Comparison of ENCODE assay signal across 8 cellular contexts in genomic region chr22:29580200-29580810, GRCh38. TPM values are rescaled to one million over a fixed set of nuclear protein-coding genes. Genes with fewer than 3 reads are reported as not detected.
DNase-seq lines count a peak whose midpoint lies in the region; ATAC-seq lines count a peak whose summit lies in the region.

No MANE protein-coding gene starts in this region.

- H3K4me1 ChIP-seq in ES-I3 (ENCODE audit: insufficient read depth, low read length) = peaks cover 4% of the 10 kb centered on the region; the same call in 1 of the 2 replicates

- H3K9me3 ChIP-seq in ES-I3 (ENCODE audit: control insufficient read depth, insufficient read depth, low read length) = no peaks in the 10 kb centered on the region

- DNase-seq in immature natural killer cell = no peak
- no peak for DNase-seq in glomerular visceral epithelial cell (ENCODE audit: extremely low spot score)
- DNase-seq in NCI-H2171 (lab: John Stamatoyannopoulos, UW) = no peak
- DNase-seq in SHP77 treated with DMSO at 0.1 percent for 48 hours (lab: John Stamatoyannopoulos, UW) = no peak

- peak overlapping the region; percentile 80 for H3K27ac ChIP-seq in angular gyrus (ENCODE audit: low read depth, low read length)

- H3K9ac ChIP-seq in ES-I3 (ENCODE audit: low read depth, low read length) = peak overlapping the region; percentile 51

- no peaks in the 10 kb centered on the region for H3K36me3 Mint-ChIP-seq in immature natural killer cell
- no peaks in the 10 kb centered on the region for H3K36me3 Mint-ChIP-seq in stimulated activated naive CD8-positive, alpha-beta T cell treated with anti-CD3 and anti-CD28 coated beads, Interleukin-15, Interleukin-2, amounts not matched to agents 100 ng/mL and 50 ng/mL, for 24 hours (ENCODE audit: low read depth)

- peak overlapping the region; percentile 93 to 95 (median 94) for H3K4me3 Mint-ChIP-seq in immature natural killer cell
- peak overlapping the region; percentile 91 for H3K4me3 Mint-ChIP-seq in stimulated activated naive CD8-positive, alpha-beta T cell treated with anti-CD3 and anti-CD28 coated beads, Interleukin-15, Interleukin-2, amounts not matched to agents 100 ng/mL and 50 ng/mL, for 24 hours

- H3K4me1 Mint-ChIP-seq in immature natural killer cell = peaks cover 19 to 20% of the 10 kb centered on the region in 2 donors
- H3K4me1 Mint-ChIP-seq in stimulated activated naive CD8-positive, alpha-beta T cell treated with anti-CD3 and anti-CD28 coated beads, Interleukin-15, Interleukin-2, amounts not matched to agents 100 ng/mL and 50 ng/mL, for 24 hours (ENCODE audit: low read depth) = peaks cover 14% of the 10 kb centered on the region

- H3K27me3 Mint-ChIP-seq in immature natural killer cell (ENCODE audit: low read depth in 3 of 3) = peaks cover 4 to 6% (median 5%) of the 10 kb centered on the region in 3 donors
- H3K27me3 Mint-ChIP-seq in stimulated activated naive CD8-positive, alpha-beta T cell treated with anti-CD3 and anti-CD28 coated beads, Interleukin-15, Interleukin-2, amounts not matched to agents 100 ng/mL and 50 ng/mL, for 24 hours = no peaks in the 10 kb centered on the region

- ATAC-seq in HG03521 (IDR thresholded peaks at IDR 0.05; ENCODE audit: unreplicated experiment) = peak; percentile 21

- H3K36me3 ChIP-seq in ES-I3 (ENCODE audit: insufficient read depth, low read length) = peaks cover 6% of the 10 kb centered on the region; the same call in 1 of the 2 replicates

- H3K9me3 Mint-ChIP-seq in immature natural killer cell = no peaks in the 10 kb centered on the region
- H3K9me3 Mint-ChIP-seq in stimulated activated naive CD8-positive, alpha-beta T cell treated with anti-CD3 and anti-CD28 coated beads, Interleukin-15, Interleukin-2, amounts not matched to agents 100 ng/mL and 50 ng/mL, for 24 hours = no peaks in the 10 kb centered on the region

- peak overlapping the region; percentile 65 to 90 (median 77) for H3K27ac Mint-ChIP-seq in immature natural killer cell
- peak overlapping the region; percentile 93 for H3K27ac Mint-ChIP-seq in stimulated activated naive CD8-positive, alpha-beta T cell treated with anti-CD3 and anti-CD28 coated beads, Interleukin-15, Interleukin-2, amounts not matched to agents 100 ng/mL and 50 ng/mL, for 24 hours

RNA-seq across cellular contexts. Expression of gene NIPSNAP1, which starts 0.6 kb away (rescaled TPM):
- polyA plus RNA-seq in immature natural killer cell = 10 to 100 TPM; 44.5 to 60.5 (median 47.6) TPM

RNA-seq across cellular contexts. Expression of gene NF2, which starts 23.1 kb away (rescaled TPM):
- polyA plus RNA-seq in immature natural killer cell = 10 to 100 TPM; 12.9 to 34.1 (median 15.6) TPM

RNA-seq across cellular contexts. Expression of gene THOC5, which starts 26.7 kb away (rescaled TPM):
- polyA plus RNA-seq in immature natural killer cell = 10 to 100 TPM; 22.6 to 28.7 (median 25.7) TPM
